ENCODE assay signal across 6 cellular contexts in genomic region chr21:37920302-37920701, GRCh38. TPM values are rescaled to one million over a fixed set of nuclear protein-coding genes. Genes with fewer than 3 reads are reported as not detected.
"Had no signal": no experiment of that assay in that cellular context is flagged by ENCODE, and none has a peak within 500 bp of the region (broad histone marks: within the 10 kb centered on the region; RNA-seq: fewer than 3 reads in every experiment).

No MANE protein-coding gene starts in this region.

RNA-seq across cellular contexts. Expression of gene KCNJ6, which starts 4.0 kb away (rescaled TPM):
- total RNA-seq: OCI-LY7, PC-9, Right ventricle myocardium inferior, RPMI7951, SJCRH30 had no signal
- polyA plus RNA-seq: SK-N-SH had no signal
